ENCODE assay signal across 8 cellular contexts in genomic region chr1:64469977-64470669, GRCh38. TPM values are rescaled to one million over a fixed set of nuclear protein-coding genes. Genes with fewer than 3 reads are reported as not detected.
A peak's percentile ranks its signal among the peaks of the same experiment; 100 is the strongest.
DNase-seq lines count a peak whose midpoint lies in the region; ATAC-seq and TF ChIP-seq lines count a peak whose summit lies in the region.

Gene CACHD1, plus strand, starts transcription at chr1:64470129. Its CDS starts 616 bp downstream, at chr1:64470745.

- TF ChIP-seq CTCF in left ventricle myocardium inferior (IDR thresholded peaks at IDR 0.05; ENCODE audit: borderline replicate concordance) (peak; percentile 65), tibial nerve (IDR thresholded peaks at IDR 0.05) (peak in 4 of 5 experiments; percentile 23 to 57 (median 47))

- H3K27me3 ChIP-seq in left ventricle myocardium inferior (ENCODE audit: low read depth) (peaks cover 8% of the 10 kb centered on the region), tibial nerve (peaks cover 0 to 38% of the 10 kb centered on the region in 2 donors)

- intact Hi-C loops in left ventricle myocardium inferior (cut with micrococcal nuclease) = loop anchor here (10.0 kb wide), 2 partner anchors 75 to 185 kb away; no protein-coding TSS in a partner anchor
- intact Hi-C loops in posterior vena cava (cut with DNase I) = loop anchor here in 1 of 2 donors (5.0 kb wide), 1 partner anchor 202 kb away; no protein-coding TSS in a partner anchor

- ATAC-seq in GM21825 (IDR thresholded peaks at IDR 0.05; ENCODE audit: unreplicated experiment) (peak; percentile 83), SK-N-SH treated with all-trans-retinoic acid at 6 μM for 48 hours (peak; percentile 84)

- WGBS in tibial nerve, 2 donors = 0 to 1% methylated on average over 27 to 29 of the region's 84 CpGs

- no peaks in the 10 kb centered on the region for H3K36me3 ChIP-seq in left ventricle myocardium inferior
- no peaks in the 10 kb centered on the region for H3K36me3 ChIP-seq in tibial nerve

- TF ChIP-seq POLR2A in tibial nerve (IDR thresholded peaks at IDR 0.05) = no peak

- H3K4me3 ChIP-seq in left ventricle myocardium inferior (peak within 1 kb of the TSS; percentile 81), tibial nerve (peak within 1 kb of the TSS; percentile 55 to 83 (median 59))

- peak in 1 of 2 donors; percentile 33 for TF ChIP-seq EP300 in tibial nerve (IDR thresholded peaks at IDR 0.05)

- no peaks in the 10 kb centered on the region for H3K9me3 ChIP-seq in left ventricle myocardium inferior (replicated peaks)
- no peaks in the 10 kb centered on the region for H3K9me3 ChIP-seq in tibial nerve

- H3K4me1 ChIP-seq in left ventricle myocardium inferior (peaks cover 47% of the 10 kb centered on the region), tibial nerve (peaks cover 0 to 27% (median 4%) of the 10 kb centered on the region in 4 donors)

- H3K27ac ChIP-seq in left ventricle myocardium inferior (replicated peaks) (peak within 1 kb of the TSS; percentile 87), tibial nerve (peak within 1 kb of the TSS in 2 of 4 donors; percentile 66 to 82)

- DNase-seq in DMS114 treated with DMSO at 0.1 percent for 48 hours (lab: John Stamatoyannopoulos, UW; ENCODE audit: unreplicated experiment) = peak; percentile 70
- DNase-seq in LoVo (ENCODE audit: low spot score) = peak; percentile 80
- peak; percentile 59 for DNase-seq in amniotic epithelial cell (ENCODE audit: low read depth)
- DNase-seq in left ventricle myocardium inferior = peak; percentile 74
- peak; percentile 93 for DNase-seq in posterior vena cava (ENCODE audit: low spot score)
- DNase-seq in tibial nerve (ENCODE audit: low spot score in 2 of 2) = peak; percentile 42 to 64

TF ChIP-seq in SK-N-SH treated with all-trans-retinoic acid at 6 μM for 48 hours, 23 proteins besides CTCF, POLR2A, EP300 and RAD21:
- TF ChIP-seq PPARA (CRISPR knock-in tag; IDR thresholded peaks at IDR 0.05; ENCODE audit: borderline replicate concordance) (no peak), ISL1 (CRISPR knock-in tag; IDR thresholded peaks at IDR 0.05) (no peak), CSDC2 (CRISPR knock-in tag; IDR thresholded peaks at IDR 0.05) (0 out of 2 replicates have a peak, but pooled peaks have one; percentile 7), OSR1 (CRISPR knock-in tag; IDR thresholded peaks at IDR 0.05) (no peak)
TF ChIP-seq in SK-N-SH treated with all-trans-retinoic acid at 6 μM for 48 hours: peak in this region for 1.

RNA-seq across cellular contexts. Expression of gene CACHD1, which starts in this region (rescaled TPM):
- total RNA-seq in left ventricle myocardium inferior = 2.7 TPM
- total RNA-seq in posterior vena cava = 10 to 100 TPM in 1 of 2 donors, 1 to 10 TPM in 1; 6.9 to 12.3 TPM
- 10 to 100 TPM in 2 of 4 donors, 1 to 10 TPM in 2; 7.4 to 15.9 (median 10.0) TPM for total RNA-seq in tibial nerve
